Comparison of ENCODE assay signal across 23 cellular contexts in genomic region chr18:43392168-43392567, GRCh38.
A peak's percentile ranks its signal among the peaks of the same experiment; 100 is the strongest.
DNase-seq lines count a peak whose midpoint lies in the region; ATAC-seq and TF ChIP-seq lines count a peak whose summit lies in the region.
"Had no signal": no experiment of that assay in that cellular context is flagged by ENCODE, and none has a peak within 500 bp of the region (broad histone marks: within the 10 kb centered on the region; RNA-seq: fewer than 3 reads in every experiment).

No MANE protein-coding gene starts in this region.

- intact Hi-C loops in tibial artery (cut with DNase I; ENCODE audit: low total_unique reads) (no loop called here), natural killer cell (cut with micrococcal nuclease) (no loop called here)

- no peaks in the 10 kb centered on the region for H3K27me3 ChIP-seq in KMS-11 (ENCODE audit: insufficient read depth, low read depth)
- H3K27me3 ChIP-seq in tibial artery = no peaks in the 10 kb centered on the region
- H3K27me3 ChIP-seq: BE2C; BLaER1 treated with 17β-estradiol and CSF1 and Interleukin-3, amounts not matched to agents 10 nM and 100 nM had no signal

- no peak for DNase-seq in tibial artery
- DNase-seq in HUDEP-2 (lab: John Stamatoyannopoulos, UW; ENCODE audit: unreplicated experiment in 76 of 76) = no peak
- DNase-seq in natural killer cell = no peak
- DNase-seq: 8988T; ACHN; AML-193; BE2C; CD4-positive, alpha-beta T cell; CD8-positive, alpha-beta memory T cell; DMS 273 treated with DMSO at 0.1 percent for 48 hours; DMS79; EL; GF-D8; H9; HFFc6 had no signal

- H3K4me1 Mint-ChIP-seq in natural killer cell = no peaks in the 10 kb centered on the region
- H3K4me1 Mint-ChIP-seq: CD14-positive monocyte; CD8-positive, alpha-beta memory T cell had no signal

- H3K27me3 Mint-ChIP-seq in natural killer cell (ENCODE audit: low read depth in 2 of 2) = no peaks in the 10 kb centered on the region
- H3K27me3 Mint-ChIP-seq: CD4-positive, alpha-beta T cell; CD8-positive, alpha-beta memory T cell had no signal

- peak overlapping the region; percentile 78 for H3K4me2 ChIP-seq in KMS-11
- H3K4me2 ChIP-seq: A549; BLaER1 treated with 17β-estradiol and CSF1 and Interleukin-3, amounts not matched to agents 10 nM and 100 nM; GM23338 had no signal

- H3K4me1 ChIP-seq in KMS-11 (ENCODE audit: low read depth, poor library complexity, severe bottlenecking) = peaks cover 86% of the 10 kb centered on the region
- H3K4me1 ChIP-seq in tibial artery = no peaks in the 10 kb centered on the region
- H3K4me1 ChIP-seq: A549 had no signal

- H3K9ac ChIP-seq in KMS-11 = peak overlapping the region; percentile 21; the same call in 1 of the 2 replicates
- H3K9ac ChIP-seq: BLaER1 treated with 17β-estradiol and CSF1 and Interleukin-3, amounts not matched to agents 10 nM and 100 nM had no signal

- no peaks in the 10 kb centered on the region for H4K20me1 ChIP-seq in KMS-11 (ENCODE audit: insufficient read depth)
- H4K20me1 ChIP-seq: BLaER1 treated with 17β-estradiol and CSF1 and Interleukin-3, amounts not matched to agents 10 nM and 100 nM had no signal

- H3K36me3 ChIP-seq in KMS-11 (ENCODE audit: insufficient read depth) (no peaks in the 10 kb centered on the region), tibial artery (no peaks in the 10 kb centered on the region)
- H3K36me3 ChIP-seq: BE2C; BLaER1 treated with 17β-estradiol and CSF1 and Interleukin-3, amounts not matched to agents 10 nM and 100 nM had no signal

- H3K4me3 ChIP-seq in KMS-11 (IDR thresholded peaks at IDR 0.05; ENCODE audit: insufficient read depth, low read depth, low read length) = no peak overlapping the region
- H3K4me3 ChIP-seq in tibial artery = no peak overlapping the region
- H3K4me3 ChIP-seq: A549; BLaER1 treated with 17β-estradiol and CSF1 and Interleukin-3, amounts not matched to agents 10 nM and 100 nM; GM23338 had no signal

- no peak overlapping the region for H3K4me3 Mint-ChIP-seq in natural killer cell
- H3K4me3 Mint-ChIP-seq: CD14-positive monocyte; CD4-positive, alpha-beta T cell; CD8-positive, alpha-beta memory T cell; GM23338; H9; HFFc6 had no signal

- TF ChIP-seq CTCF in 22Rv1 (IDR thresholded peaks at IDR 0.05) (no peak), KMS-11 (conservative IDR thresholded peaks at IDR 0.05; ENCODE audit: low read depth, low read length) (no peak), VCaP (conservative IDR thresholded peaks at IDR 0.05) (no peak), tibial artery (IDR thresholded peaks at IDR 0.05) (no peak), natural killer cell (IDR thresholded peaks at IDR 0.05) (no peak)

- peak overlapping the region; percentile 57 for H3K27ac ChIP-seq in 22Rv1
- peak overlapping the region; percentile 78 for H3K27ac ChIP-seq in KMS-11
- H3K27ac ChIP-seq in VCaP = peak overlapping the region; percentile 38
- H3K27ac ChIP-seq in tibial artery = no peak overlapping the region
- H3K27ac ChIP-seq: A549; BLaER1 treated with 17β-estradiol and CSF1 and Interleukin-3, amounts not matched to agents 10 nM and 100 nM had no signal

- peak overlapping the region; percentile 16; the same call in 1 of the 2 replicates for H2AFZ ChIP-seq in KMS-11 (ENCODE audit: low read depth)
- H2AFZ ChIP-seq: GM23338 had no signal

- H3K9me3 ChIP-seq in tibial artery = no peaks in the 10 kb centered on the region
- H3K9me3 ChIP-seq: A549; BE2C; BLaER1 treated with 17β-estradiol and CSF1 and Interleukin-3, amounts not matched to agents 10 nM and 100 nM had no signal

- H3K79me2 ChIP-seq in KMS-11 (ENCODE audit: insufficient read depth, low read depth) = no peaks in the 10 kb centered on the region

- no peaks in the 10 kb centered on the region for H3K36me3 Mint-ChIP-seq in natural killer cell
- H3K36me3 Mint-ChIP-seq: CD14-positive monocyte; CD8-positive, alpha-beta memory T cell had no signal

- H3K9me3 Mint-ChIP-seq in natural killer cell = no peaks in the 10 kb centered on the region
- H3K9me3 Mint-ChIP-seq: CD4-positive, alpha-beta T cell; GM23338; H9 had no signal

- no peak for ATAC-seq in natural killer cell
- ATAC-seq: A549, GM23338, HCT116 had no signal

- H3K27ac Mint-ChIP-seq in natural killer cell = no peak overlapping the region
- H3K27ac Mint-ChIP-seq: CD14-positive monocyte; CD4-positive, alpha-beta T cell; CD8-positive, alpha-beta memory T cell; GM23338; H9; HFFc6 had no signal

Comparison
In these comparisons a context has a peak if more than half of its experiments do, and no peak if none do; other contexts are left out.
1. H3K27ac ChIP-seq: peak in 22Rv1 (single experiment), KMS-11 (single experiment) and VCaP (single experiment); none in tibial artery (0 of 2).